Comparison of ENCODE assay signal across 8 cellular contexts in the genomic region with DNA sequence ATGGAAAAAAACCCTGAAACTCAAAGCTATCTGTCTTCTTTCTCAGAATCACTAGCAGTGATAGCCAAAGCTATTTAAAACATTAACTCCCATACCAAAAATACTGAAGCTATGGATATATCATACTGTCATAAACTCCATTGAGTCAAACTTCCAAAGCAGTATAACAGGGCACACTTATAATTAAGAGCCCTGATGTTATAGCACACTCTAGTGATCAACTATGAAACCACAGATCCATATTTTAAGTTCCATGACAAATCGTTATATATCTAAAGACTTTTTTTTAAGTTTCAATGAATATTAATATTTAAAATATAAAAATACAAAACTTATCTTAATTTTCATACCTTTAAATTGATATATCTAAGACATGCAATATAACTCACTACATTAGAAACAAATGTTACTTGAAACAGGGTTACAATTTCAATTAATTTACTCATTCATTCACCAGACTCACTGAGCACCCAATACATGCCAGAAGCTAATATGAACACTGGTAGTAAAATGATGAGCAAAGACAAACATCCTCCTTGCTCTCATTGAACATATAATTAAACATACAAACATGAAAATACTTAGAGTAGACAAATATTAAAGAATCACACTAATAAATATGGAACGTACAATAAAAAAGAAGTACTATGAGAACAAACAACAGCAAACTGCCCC.
DNase-seq lines count a peak whose midpoint lies in the region; ATAC-seq and TF ChIP-seq lines count a peak whose summit lies in the region.

No MANE protein-coding gene starts in this region.

- peaks cover 2% of the 10 kb centered on the region for H3K79me2 ChIP-seq in ACC112 (ENCODE audit: control insufficient read depth, insufficient read depth, low read length, unreplicated experiment)

- ATAC-seq in GM19035 (IDR thresholded peaks at IDR 0.05; ENCODE audit: unreplicated experiment) (no peak), left lobe of liver (no peak), GM19023 (IDR thresholded peaks at IDR 0.05; ENCODE audit: unreplicated experiment) (no peak)

- H3K36me3 ChIP-seq in ACC112 (ENCODE audit: insufficient read depth, low read length) (peaks cover 42% of the 10 kb centered on the region), right atrium auricular region (peaks cover 32% of the 10 kb centered on the region)

- H3K27ac ChIP-seq in ACC112 (ENCODE audit: low read depth, low read length) (peak overlapping the region; percentile 63), VCaP (peak overlapping the region; percentile 8; the same call in 1 of the 2 replicates), right atrium auricular region (no peak overlapping the region)

- DNase-seq in HS-5 (ENCODE audit: low read depth) = peak; percentile 9
- DNase-seq in right atrium auricular region (ENCODE audit: low spot score) = no peak
- DNase-seq in left lobe of liver (ENCODE audit: low spot score) = no peak
- DNase-seq in ecto neural progenitor cell (ENCODE audit: low spot score) = no peak

- H3K27me3 ChIP-seq in ACC112 (ENCODE audit: insufficient read depth, low read length) = no peaks in the 10 kb centered on the region
- H3K27me3 ChIP-seq in right atrium auricular region = no peaks in the 10 kb centered on the region

- no peak overlapping the region for H2AFZ ChIP-seq in ACC112 (ENCODE audit: low read length, unreplicated experiment)

- peaks cover 44% of the 10 kb centered on the region for H3K4me1 ChIP-seq in ACC112 (ENCODE audit: control insufficient read depth, insufficient read depth, low read length, unreplicated experiment)
- no peaks in the 10 kb centered on the region for H3K4me1 ChIP-seq in right atrium auricular region

- TF ChIP-seq CTCF in VCaP (conservative IDR thresholded peaks at IDR 0.05) = peak; percentile 85
- TF ChIP-seq CTCF in right atrium auricular region (IDR thresholded peaks at IDR 0.05) = peak; percentile 43 to 74

- H3K4me3 ChIP-seq in ACC112 (ENCODE audit: low read depth, low read length) (no peak overlapping the region), right atrium auricular region (no peak overlapping the region)

- H3K9me3 ChIP-seq in right atrium auricular region = no peaks in the 10 kb centered on the region

Comparison
In these comparisons a context has a peak if more than half of its experiments do, and no peak if none do; other contexts are left out.
1. H3K27ac ChIP-seq: peak in ACC112 (single experiment) and VCaP (single experiment); none in right atrium auricular region (0 of 2).